In the genomic region with DNA sequence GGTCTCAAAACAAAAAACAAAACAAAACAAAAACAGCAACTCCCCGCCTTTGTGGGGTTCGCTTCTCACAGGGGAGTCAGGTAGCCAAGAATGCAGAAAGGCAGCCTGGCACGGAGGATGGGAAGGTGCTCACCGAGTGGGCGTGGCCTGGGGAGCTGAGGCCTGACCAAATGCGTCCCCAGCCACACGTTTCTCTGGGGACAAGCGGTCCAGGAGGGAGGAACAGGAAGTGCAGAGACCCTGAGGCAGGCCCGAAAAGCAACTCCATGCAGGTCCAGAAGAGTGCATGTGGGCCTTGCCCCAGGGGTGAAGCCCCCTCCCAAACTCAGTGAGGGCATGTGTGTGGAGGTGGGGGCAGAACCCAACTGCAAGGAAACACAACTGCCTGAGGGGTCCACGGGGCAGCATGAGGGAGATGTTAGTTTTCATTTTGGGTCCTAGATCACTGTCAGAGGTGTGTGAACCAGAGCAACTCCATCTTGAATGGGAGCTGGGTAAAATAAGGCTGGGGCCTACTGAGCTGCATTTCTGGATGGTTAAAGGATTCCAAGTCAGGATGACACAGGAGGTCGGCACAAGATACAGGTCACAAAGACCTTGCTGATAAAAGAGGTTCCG, we compare ENCODE assay signal across 1 cellular context.
TF ChIP-seq lines count a peak whose summit lies in the region.

No MANE protein-coding gene starts in this region.

TF ChIP-seq in K562, 482 proteins besides CTCF, POLR2A, EP300 and RAD21 (continued from another document and continues in another):
- TF ChIP-seq RBM25 (IDR thresholded peaks at IDR 0.05; ENCODE audit: low read depth, low read length, severe bottlenecking): no peak
- TF ChIP-seq RHOXF2B (CRISPR knock-in tag; conservative IDR thresholded peaks at IDR 0.05): peak; percentile 94
- peak; percentile 99 for TF ChIP-seq SMAD3 (CRISPR knock-in tag; conservative IDR thresholded peaks at IDR 0.05)
- TF ChIP-seq SAFB2 (IDR thresholded peaks at IDR 0.05; ENCODE audit: borderline replicate concordance, low read depth, low read length, severe bottlenecking): no peak
- no peak for TF ChIP-seq SIRT6 (IDR thresholded peaks at IDR 0.05; ENCODE audit: low read depth, low read length)
- no peak for TF ChIP-seq POLR2B (IDR thresholded peaks at IDR 0.05; ENCODE audit: low read depth, partially characterized antibody)
- TF ChIP-seq, protein P1, sequence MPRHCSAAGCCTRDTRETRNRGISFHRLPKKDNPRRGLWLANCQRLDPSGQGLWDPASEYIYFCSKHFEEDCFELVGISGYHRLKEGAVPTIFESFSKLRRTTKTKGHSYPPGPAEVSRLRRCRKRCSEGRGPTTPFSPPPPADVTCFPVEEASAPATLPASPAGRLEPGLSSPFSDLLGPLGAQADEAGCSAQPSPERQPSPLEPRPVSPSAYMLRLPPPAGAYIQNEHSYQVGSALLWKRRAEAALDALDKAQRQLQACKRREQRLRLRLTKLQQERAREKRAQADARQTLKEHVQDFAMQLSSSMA (CRISPR knock-in tag; IDR thresholded peaks at IDR 0.05): peak; percentile 86
- TF ChIP-seq ADNP (tag; IDR thresholded peaks at IDR 0.05): no peak
- peak; percentile 99 for TF ChIP-seq GTF2A2 (tag; IDR thresholded peaks at IDR 0.05)
- no peak for TF ChIP-seq ZNF217 (CRISPR knock-in tag; IDR thresholded peaks at IDR 0.05)
- TF ChIP-seq OTX1 (CRISPR knock-in tag; IDR thresholded peaks at IDR 0.05): peak; percentile 99
- no peak for TF ChIP-seq TFAM (CRISPR knock-in tag; conservative IDR thresholded peaks at IDR 0.05)
- TF ChIP-seq ATF7 (IDR thresholded peaks at IDR 0.05): no peak
- no peak for TF ChIP-seq FOXP1 (CRISPR knock-in tag; IDR thresholded peaks at IDR 0.05)
- TF ChIP-seq MCM3 (IDR thresholded peaks at IDR 0.05): no peak
- no peak for TF ChIP-seq HNRNPL (IDR thresholded peaks at IDR 0.05; ENCODE audit: low read depth, low read length)
- TF ChIP-seq, protein P2, sequence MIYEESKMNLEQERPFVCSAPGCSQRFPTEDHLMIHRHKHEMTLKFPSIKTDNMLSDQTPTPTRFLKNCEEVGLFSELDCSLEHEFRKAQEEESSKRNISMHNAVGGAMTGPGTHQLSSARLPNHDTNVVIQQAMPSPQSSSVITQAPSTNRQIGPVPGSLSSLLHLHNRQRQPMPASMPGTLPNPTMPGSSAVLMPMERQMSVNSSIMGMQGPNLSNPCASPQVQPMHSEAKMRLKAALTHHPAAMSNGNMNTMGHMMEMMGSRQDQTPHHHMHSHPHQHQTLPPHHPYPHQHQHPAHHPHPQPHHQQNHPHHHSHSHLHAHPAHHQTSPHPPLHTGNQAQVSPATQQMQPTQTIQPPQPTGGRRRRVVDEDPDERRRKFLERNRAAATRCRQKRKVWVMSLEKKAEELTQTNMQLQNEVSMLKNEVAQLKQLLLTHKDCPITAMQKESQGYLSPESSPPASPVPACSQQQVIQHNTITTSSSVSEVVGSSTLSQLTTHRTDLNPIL (CRISPR knock-in tag; IDR thresholded peaks at IDR 0.05): peak; percentile 98
- TF ChIP-seq, protein P3, sequence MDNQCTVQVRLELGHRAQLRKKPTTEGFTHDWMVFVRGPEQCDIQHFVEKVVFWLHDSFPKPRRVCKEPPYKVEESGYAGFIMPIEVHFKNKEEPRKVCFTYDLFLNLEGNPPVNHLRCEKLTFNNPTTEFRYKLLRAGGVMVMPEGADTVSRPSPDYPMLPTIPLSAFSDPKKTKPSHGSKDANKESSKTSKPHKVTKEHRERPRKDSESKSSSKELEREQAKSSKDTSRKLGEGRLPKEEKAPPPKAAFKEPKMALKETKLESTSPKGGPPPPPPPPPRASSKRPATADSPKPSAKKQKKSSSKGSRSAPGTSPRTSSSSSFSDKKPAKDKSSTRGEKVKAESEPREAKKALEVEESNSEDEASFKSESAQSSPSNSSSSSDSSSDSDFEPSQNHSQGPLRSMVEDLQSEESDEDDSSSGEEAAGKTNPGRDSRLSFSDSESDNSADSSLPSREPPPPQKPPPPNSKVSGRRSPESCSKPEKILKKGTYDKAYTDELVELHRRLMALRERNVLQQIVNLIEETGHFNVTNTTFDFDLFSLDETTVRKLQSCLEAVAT (IDR thresholded peaks at IDR 0.05): no peak
- TF ChIP-seq, protein P4, sequence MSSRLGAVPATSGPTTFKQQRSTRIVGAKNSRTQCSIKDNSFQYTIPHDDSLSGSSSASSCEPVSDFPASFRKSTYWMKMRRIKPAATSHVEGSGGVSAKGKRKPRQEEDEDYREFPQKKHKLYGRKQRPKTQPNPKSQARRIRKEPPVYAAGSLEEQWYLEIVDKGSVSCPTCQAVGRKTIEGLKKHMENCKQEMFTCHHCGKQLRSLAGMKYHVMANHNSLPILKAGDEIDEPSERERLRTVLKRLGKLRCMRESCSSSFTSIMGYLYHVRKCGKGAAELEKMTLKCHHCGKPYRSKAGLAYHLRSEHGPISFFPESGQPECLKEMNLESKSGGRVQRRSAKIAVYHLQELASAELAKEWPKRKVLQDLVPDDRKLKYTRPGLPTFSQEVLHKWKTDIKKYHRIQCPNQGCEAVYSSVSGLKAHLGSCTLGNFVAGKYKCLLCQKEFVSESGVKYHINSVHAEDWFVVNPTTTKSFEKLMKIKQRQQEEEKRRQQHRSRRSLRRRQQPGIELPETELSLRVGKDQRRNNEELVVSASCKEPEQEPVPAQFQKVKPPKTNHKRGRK (tag; IDR thresholded peaks at IDR 0.05): no peak
- TF ChIP-seq, protein P5, sequence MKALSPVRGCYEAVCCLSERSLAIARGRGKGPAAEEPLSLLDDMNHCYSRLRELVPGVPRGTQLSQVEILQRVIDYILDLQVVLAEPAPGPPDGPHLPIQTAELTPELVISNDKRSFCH (CRISPR knock-in tag; IDR thresholded peaks at IDR 0.05): peak; percentile 96
- TF ChIP-seq, protein P5 (tag; IDR thresholded peaks at IDR 0.05): peak; percentile 100
- peak; percentile 99 for TF ChIP-seq KLF6 (CRISPR knock-in tag; IDR thresholded peaks at IDR 0.05; ENCODE audit: borderline replicate concordance)
- TF ChIP-seq STAG1 (CRISPR knock-in tag; IDR thresholded peaks at IDR 0.05; ENCODE audit: borderline replicate concordance): no peak
- TF ChIP-seq ZNF282 (CRISPR knock-in tag; IDR thresholded peaks at IDR 0.05): no peak
- TF ChIP-seq BCL6 (CRISPR knock-in tag; IDR thresholded peaks at IDR 0.05): peak; percentile 99
- no peak for TF ChIP-seq ESRRA (IDR thresholded peaks at IDR 0.05; ENCODE audit: borderline replicate concordance, low read depth)
- no peak for TF ChIP-seq KAT8 (IDR thresholded peaks at IDR 0.05; ENCODE audit: low read depth)
- no peak for TF ChIP-seq SMARCA4 (IDR thresholded peaks at IDR 0.05)
- TF ChIP-seq, protein P6, sequence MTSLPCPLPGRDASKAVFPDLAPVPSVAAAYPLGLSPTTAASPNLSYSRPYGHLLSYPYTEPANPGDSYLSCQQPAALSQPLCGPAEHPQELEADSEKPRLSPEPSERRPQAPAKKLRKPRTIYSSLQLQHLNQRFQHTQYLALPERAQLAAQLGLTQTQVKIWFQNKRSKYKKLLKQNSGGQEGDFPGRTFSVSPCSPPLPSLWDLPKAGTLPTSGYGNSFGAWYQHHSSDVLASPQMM (CRISPR knock-in tag; IDR thresholded peaks at IDR 0.05): no peak
- TF ChIP-seq SAFB (IDR thresholded peaks at IDR 0.05; ENCODE audit: borderline replicate concordance, low read depth, low read length): no peak
- TF ChIP-seq MTA1 (IDR thresholded peaks at IDR 0.05; ENCODE audit: borderline replicate concordance): no peak
- TF ChIP-seq RBM15 (IDR thresholded peaks at IDR 0.05; ENCODE audit: insufficient read depth, low read length): no peak
- no peak for TF ChIP-seq ZNF316 (IDR thresholded peaks at IDR 0.05)
- no peak for TF ChIP-seq NFATC3 (IDR thresholded peaks at IDR 0.05)
- TF ChIP-seq MTF1 (CRISPR knock-in tag; IDR thresholded peaks at IDR 0.05; ENCODE audit: borderline replicate concordance): peak; percentile 96
- peak; percentile 84; the same call in 1 of the 2 replicates for TF ChIP-seq HMG20B (CRISPR knock-in tag; IDR thresholded peaks at IDR 0.05)
- TF ChIP-seq, protein P7, sequence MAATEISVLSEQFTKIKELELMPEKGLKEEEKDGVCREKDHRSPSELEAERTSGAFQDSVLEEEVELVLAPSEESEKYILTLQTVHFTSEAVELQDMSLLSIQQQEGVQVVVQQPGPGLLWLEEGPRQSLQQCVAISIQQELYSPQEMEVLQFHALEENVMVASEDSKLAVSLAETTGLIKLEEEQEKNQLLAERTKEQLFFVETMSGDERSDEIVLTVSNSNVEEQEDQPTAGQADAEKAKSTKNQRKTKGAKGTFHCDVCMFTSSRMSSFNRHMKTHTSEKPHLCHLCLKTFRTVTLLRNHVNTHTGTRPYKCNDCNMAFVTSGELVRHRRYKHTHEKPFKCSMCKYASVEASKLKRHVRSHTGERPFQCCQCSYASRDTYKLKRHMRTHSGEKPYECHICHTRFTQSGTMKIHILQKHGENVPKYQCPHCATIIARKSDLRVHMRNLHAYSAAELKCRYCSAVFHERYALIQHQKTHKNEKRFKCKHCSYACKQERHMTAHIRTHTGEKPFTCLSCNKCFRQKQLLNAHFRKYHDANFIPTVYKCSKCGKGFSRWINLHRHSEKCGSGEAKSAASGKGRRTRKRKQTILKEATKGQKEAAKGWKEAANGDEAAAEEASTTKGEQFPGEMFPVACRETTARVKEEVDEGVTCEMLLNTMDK (IDR thresholded peaks at IDR 0.05; ENCODE audit: borderline replicate concordance, insufficient read depth, low read depth, low read length, poor library complexity, severe bottlenecking): no peak
- TF ChIP-seq PHF20 (IDR thresholded peaks at IDR 0.05; ENCODE audit: partially characterized antibody): no peak
- TF ChIP-seq LCOR (CRISPR knock-in tag; IDR thresholded peaks at IDR 0.05): 0 out of 2 replicates have a peak, but pooled peaks have one; percentile 67
- no peak for TF ChIP-seq SREBF1 (IDR thresholded peaks at IDR 0.05; ENCODE audit: borderline replicate concordance, low read depth, low read length)
- no peak for TF ChIP-seq BMI1 (IDR thresholded peaks at IDR 0.05; ENCODE audit: low read length)
- no peak for TF ChIP-seq POLR3G (IDR thresholded peaks at IDR 0.05; ENCODE audit: extremely low read depth, insufficient read length, insufficient replicate concordance)
- peak; percentile 91 for TF ChIP-seq ZNF253 (CRISPR knock-in tag; conservative IDR thresholded peaks at IDR 0.05)
- TF ChIP-seq ZNF695 (CRISPR knock-in tag; IDR thresholded peaks at IDR 0.05): peak; percentile 94
- TF ChIP-seq RUNX1 (IDR thresholded peaks at IDR 0.05; ENCODE audit: low read depth): no peak
- TF ChIP-seq TCF7 (IDR thresholded peaks at IDR 0.05; ENCODE audit: borderline replicate concordance): no peak
- TF ChIP-seq, protein P8, sequence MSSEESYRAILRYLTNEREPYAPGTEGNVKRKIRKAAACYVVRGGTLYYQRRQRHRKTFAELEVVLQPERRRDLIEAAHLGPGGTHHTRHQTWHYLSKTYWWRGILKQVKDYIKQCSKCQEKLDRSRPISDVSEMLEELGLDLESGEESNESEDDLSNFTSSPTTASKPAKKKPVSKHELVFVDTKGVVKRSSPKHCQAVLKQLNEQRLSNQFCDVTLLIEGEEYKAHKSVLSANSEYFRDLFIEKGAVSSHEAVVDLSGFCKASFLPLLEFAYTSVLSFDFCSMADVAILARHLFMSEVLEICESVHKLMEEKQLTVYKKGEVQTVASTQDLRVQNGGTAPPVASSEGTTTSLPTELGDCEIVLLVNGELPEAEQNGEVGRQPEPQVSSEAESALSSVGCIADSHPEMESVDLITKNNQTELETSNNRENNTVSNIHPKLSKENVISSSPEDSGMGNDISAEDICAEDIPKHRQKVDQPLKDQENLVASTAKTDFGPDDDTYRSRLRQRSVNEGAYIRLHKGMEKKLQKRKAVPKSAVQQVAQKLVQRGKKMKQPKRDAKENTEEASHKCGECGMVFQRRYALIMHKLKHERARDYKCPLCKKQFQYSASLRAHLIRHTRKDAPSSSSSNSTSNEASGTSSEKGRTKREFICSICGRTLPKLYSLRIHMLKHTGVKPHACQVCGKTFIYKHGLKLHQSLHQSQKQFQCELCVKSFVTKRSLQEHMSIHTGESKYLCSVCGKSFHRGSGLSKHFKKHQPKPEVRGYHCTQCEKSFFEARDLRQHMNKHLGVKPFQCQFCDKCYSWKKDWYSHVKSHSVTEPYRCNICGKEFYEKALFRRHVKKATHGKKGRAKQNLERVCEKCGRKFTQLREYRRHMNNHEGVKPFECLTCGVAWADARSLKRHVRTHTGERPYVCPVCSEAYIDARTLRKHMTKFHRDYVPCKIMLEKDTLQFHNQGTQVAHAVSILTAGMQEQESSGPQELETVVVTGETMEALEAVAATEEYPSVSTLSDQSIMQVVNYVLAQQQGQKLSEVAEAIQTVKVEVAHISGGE (CRISPR knock-in tag; IDR thresholded peaks at IDR 0.05): peak in 2 of 3 experiments; percentile 68 to 95; a peak in 4 of 6 replicates
- no peak for TF ChIP-seq DNMT1 (IDR thresholded peaks at IDR 0.05)
- TF ChIP-seq ZNF668 (CRISPR knock-in tag; IDR thresholded peaks at IDR 0.05): peak; percentile 98
- TF ChIP-seq DDX20 (tag; IDR thresholded peaks at IDR 0.05; ENCODE audit: low read depth): peak; percentile 98
- TF ChIP-seq, protein P9, sequence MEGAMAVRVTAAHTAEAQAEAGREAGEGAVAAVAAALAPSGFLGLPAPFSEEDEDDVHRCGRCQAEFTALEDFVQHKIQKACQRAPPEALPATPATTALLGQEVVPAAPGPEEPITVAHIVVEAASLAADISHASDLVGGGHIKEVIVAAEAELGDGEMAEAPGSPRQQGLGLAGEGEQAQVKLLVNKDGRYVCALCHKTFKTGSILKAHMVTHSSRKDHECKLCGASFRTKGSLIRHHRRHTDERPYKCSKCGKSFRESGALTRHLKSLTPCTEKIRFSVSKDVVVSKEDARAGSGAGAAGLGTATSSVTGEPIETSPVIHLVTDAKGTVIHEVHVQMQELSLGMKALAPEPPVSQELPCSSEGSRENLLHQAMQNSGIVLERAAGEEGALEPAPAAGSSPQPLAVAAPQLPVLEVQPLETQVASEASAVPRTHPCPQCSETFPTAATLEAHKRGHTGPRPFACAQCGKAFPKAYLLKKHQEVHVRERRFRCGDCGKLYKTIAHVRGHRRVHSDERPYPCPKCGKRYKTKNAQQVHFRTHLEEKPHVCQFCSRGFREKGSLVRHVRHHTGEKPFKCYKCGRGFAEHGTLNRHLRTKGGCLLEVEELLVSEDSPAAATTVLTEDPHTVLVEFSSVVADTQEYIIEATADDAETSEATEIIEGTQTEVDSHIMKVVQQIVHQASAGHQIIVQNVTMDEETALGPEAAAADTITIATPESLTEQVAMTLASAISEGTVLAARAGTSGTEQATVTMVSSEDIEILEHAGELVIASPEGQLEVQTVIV (CRISPR knock-in tag; IDR thresholded peaks at IDR 0.05; ENCODE audit: borderline replicate concordance): peak; percentile 87
- TF ChIP-seq ZKSCAN3 (CRISPR knock-in tag; IDR thresholded peaks at IDR 0.05): peak; percentile 89
- peak; percentile 99 for TF ChIP-seq ZNF76 (CRISPR knock-in tag; IDR thresholded peaks at IDR 0.05; ENCODE audit: borderline replicate concordance)
- peak; percentile 88 for TF ChIP-seq ETS2 (tag; IDR thresholded peaks at IDR 0.05; ENCODE audit: borderline replicate concordance, poor library complexity, severe bottlenecking)
- no peak for TF ChIP-seq TRIM24 (IDR thresholded peaks at IDR 0.05)
- TF ChIP-seq ZNF583 (CRISPR knock-in tag; IDR thresholded peaks at IDR 0.05): peak; percentile 99
- peak; percentile 99 for TF ChIP-seq ZNF584 (CRISPR knock-in tag; IDR thresholded peaks at IDR 0.05; ENCODE audit: low read depth)
- no peak for TF ChIP-seq CBX2 (IDR thresholded peaks at IDR 0.05; ENCODE audit: insufficient read depth, low read length, poor library complexity, severe bottlenecking)
- TF ChIP-seq MAFG (tag; conservative IDR thresholded peaks at IDR 0.05): peak; percentile 82
- no peak; the same call in 1 of the 2 replicates for TF ChIP-seq ZNF408 (CRISPR knock-in tag; IDR thresholded peaks at IDR 0.05; ENCODE audit: low read depth)
